Comparison of ENCODE assay signal across 2 cellular contexts in the genomic region with DNA sequence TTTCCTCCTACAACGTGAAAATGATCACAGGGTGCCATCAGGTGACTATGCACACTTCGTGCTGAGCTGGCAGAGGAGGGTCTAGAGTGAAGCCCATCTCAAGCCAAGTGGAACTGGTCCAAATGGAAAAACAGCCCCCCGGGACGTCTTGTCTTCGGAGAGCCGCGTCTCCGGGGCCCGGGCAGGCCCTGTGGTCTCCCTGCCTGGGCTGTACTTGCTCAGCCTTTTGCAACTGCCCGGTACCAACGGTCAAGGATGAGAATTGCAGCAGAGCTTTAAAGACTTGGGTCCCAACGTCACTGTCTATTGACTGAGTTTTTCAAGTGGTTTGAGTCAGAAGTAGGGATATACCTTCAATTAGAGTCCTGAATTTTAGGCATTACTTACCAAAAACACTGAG.
TF ChIP-seq lines count a peak whose summit lies in the region.

No MANE protein-coding gene starts in this region.

TF ChIP-seq in SK-N-SH, 30 proteins besides CTCF, POLR2A, EP300 and RAD21 (continued from another document):
- TF ChIP-seq, protein P1, sequence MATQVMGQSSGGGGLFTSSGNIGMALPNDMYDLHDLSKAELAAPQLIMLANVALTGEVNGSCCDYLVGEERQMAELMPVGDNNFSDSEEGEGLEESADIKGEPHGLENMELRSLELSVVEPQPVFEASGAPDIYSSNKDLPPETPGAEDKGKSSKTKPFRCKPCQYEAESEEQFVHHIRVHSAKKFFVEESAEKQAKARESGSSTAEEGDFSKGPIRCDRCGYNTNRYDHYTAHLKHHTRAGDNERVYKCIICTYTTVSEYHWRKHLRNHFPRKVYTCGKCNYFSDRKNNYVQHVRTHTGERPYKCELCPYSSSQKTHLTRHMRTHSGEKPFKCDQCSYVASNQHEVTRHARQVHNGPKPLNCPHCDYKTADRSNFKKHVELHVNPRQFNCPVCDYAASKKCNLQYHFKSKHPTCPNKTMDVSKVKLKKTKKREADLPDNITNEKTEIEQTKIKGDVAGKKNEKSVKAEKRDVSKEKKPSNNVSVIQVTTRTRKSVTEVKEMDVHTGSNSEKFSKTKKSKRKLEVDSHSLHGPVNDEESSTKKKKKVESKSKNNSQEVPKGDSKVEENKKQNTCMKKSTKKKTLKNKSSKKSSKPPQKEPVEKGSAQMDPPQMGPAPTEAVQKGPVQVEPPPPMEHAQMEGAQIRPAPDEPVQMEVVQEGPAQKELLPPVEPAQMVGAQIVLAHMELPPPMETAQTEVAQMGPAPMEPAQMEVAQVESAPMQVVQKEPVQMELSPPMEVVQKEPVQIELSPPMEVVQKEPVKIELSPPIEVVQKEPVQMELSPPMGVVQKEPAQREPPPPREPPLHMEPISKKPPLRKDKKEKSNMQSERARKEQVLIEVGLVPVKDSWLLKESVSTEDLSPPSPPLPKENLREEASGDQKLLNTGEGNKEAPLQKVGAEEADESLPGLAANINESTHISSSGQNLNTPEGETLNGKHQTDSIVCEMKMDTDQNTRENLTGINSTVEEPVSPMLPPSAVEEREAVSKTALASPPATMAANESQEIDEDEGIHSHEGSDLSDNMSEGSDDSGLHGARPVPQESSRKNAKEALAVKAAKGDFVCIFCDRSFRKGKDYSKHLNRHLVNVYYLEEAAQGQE (IDR thresholded peaks at IDR 0.05; ENCODE audit: low read depth, low read length) = no peak
- no peak for TF ChIP-seq NRF1 (IDR thresholded peaks at IDR 0.05; ENCODE audit: low read depth, low read length)
- no peak for TF ChIP-seq RCOR1 (IDR thresholded peaks at IDR 0.05; ENCODE audit: low read length)
- TF ChIP-seq TAF1 (IDR thresholded peaks at IDR 0.05; ENCODE audit: borderline replicate concordance, low read depth, low read length) = no peak
- TF ChIP-seq, protein P2, sequence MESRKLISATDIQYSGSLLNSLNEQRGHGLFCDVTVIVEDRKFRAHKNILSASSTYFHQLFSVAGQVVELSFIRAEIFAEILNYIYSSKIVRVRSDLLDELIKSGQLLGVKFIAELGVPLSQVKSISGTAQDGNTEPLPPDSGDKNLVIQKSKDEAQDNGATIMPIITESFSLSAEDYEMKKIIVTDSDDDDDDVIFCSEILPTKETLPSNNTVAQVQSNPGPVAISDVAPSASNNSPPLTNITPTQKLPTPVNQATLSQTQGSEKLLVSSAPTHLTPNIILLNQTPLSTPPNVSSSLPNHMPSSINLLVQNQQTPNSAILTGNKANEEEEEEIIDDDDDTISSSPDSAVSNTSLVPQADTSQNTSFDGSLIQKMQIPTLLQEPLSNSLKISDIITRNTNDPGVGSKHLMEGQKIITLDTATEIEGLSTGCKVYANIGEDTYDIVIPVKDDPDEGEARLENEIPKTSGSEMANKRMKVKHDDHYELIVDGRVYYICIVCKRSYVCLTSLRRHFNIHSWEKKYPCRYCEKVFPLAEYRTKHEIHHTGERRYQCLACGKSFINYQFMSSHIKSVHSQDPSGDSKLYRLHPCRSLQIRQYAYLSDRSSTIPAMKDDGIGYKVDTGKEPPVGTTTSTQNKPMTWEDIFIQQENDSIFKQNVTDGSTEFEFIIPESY (IDR thresholded peaks at IDR 0.05; ENCODE audit: borderline replicate concordance, low read depth) = no peak
- TF ChIP-seq JUND (IDR thresholded peaks at IDR 0.05) = no peak
- TF ChIP-seq POLR2AphosphoS5 (IDR thresholded peaks at IDR 0.05; ENCODE audit: low read depth, low read length) = no peak
- TF ChIP-seq FOSL2 (IDR thresholded peaks at IDR 0.05; ENCODE audit: borderline replicate concordance, low read depth) = no peak
- TF ChIP-seq, protein P3, sequence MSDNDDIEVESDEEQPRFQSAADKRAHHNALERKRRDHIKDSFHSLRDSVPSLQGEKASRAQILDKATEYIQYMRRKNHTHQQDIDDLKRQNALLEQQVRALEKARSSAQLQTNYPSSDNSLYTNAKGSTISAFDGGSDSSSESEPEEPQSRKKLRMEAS (IDR thresholded peaks at IDR 0.05; ENCODE audit: low read depth) = no peak
- TF ChIP-seq MEF2A (IDR thresholded peaks at IDR 0.05; ENCODE audit: borderline replicate concordance, low read depth) = no peak
- no peak for TF ChIP-seq TCF12 (IDR thresholded peaks at IDR 0.05)

TF ChIP-seq in SK-N-SH treated with all-trans-retinoic acid at 6 μM for 48 hours, 23 proteins besides CTCF, POLR2A, EP300 and RAD21 (continued from another document):
- TF ChIP-seq, protein P4, sequence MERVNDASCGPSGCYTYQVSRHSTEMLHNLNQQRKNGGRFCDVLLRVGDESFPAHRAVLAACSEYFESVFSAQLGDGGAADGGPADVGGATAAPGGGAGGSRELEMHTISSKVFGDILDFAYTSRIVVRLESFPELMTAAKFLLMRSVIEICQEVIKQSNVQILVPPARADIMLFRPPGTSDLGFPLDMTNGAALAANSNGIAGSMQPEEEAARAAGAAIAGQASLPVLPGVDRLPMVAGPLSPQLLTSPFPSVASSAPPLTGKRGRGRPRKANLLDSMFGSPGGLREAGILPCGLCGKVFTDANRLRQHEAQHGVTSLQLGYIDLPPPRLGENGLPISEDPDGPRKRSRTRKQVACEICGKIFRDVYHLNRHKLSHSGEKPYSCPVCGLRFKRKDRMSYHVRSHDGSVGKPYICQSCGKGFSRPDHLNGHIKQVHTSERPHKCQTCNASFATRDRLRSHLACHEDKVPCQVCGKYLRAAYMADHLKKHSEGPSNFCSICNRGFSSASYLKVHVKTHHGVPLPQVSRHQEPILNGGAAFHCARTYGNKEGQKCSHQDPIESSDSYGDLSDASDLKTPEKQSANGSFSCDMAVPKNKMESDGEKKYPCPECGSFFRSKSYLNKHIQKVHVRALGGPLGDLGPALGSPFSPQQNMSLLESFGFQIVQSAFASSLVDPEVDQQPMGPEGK (CRISPR knock-in tag; IDR thresholded peaks at IDR 0.05; ENCODE audit: borderline replicate concordance) = no peak
